11 cellular contexts compared by ENCODE assay signal in genomic region chr15:81182746-81183402, GRCh38. TPM values are rescaled to one million over a fixed set of nuclear protein-coding genes. Genes with fewer than 3 reads are reported as not detected.
A peak's percentile ranks its signal among the peaks of the same experiment; 100 is the strongest.
DNase-seq lines count a peak whose midpoint lies in the region; ATAC-seq and TF ChIP-seq lines count a peak whose summit lies in the region.
"Had no signal": no experiment of that assay in that cellular context is flagged by ENCODE, and none has a peak within 500 bp of the region (broad histone marks: within the 10 kb centered on the region; RNA-seq: fewer than 3 reads in every experiment).

No MANE protein-coding gene starts in this region.

- in situ Hi-C loops in Panc1 (cut with HindIII; ENCODE audit: low pct_unique_long_range_greater_than_20kb, low sequenced_read_pairs) = no loop called here

- H3K56ac ChIP-seq in mesendoderm (ENCODE audit: low read length) = no peak overlapping the region

- H3K4me1 ChIP-seq in Panc1 (ENCODE audit: control insufficient read depth, insufficient read depth, low read length) (no peaks in the 10 kb centered on the region), esophagus muscularis mucosa (peaks cover 0 to 23% (median 10%) of the 10 kb centered on the region in 4 donors), mesendoderm (ENCODE audit: control insufficient read depth, low read depth, low read length) (no peaks in the 10 kb centered on the region), tibial nerve (peaks cover 0 to 46% (median 0%) of the 10 kb centered on the region in 4 donors)
- no peaks in the 10 kb centered on the region for H3K4me1 ChIP-seq in CD8-positive, alpha-beta T cell (ENCODE audit: insufficient read depth, low read length)

- H3K4me1 Mint-ChIP-seq in CD8-positive, alpha-beta T cell (ENCODE audit: low read depth) = peaks cover 1% of the 10 kb centered on the region

- no peaks in the 10 kb centered on the region for H3K36me3 Mint-ChIP-seq in CD8-positive, alpha-beta T cell

- TF ChIP-seq EP300 in esophagus muscularis mucosa (IDR thresholded peaks at IDR 0.05) (no peak), tibial nerve (IDR thresholded peaks at IDR 0.05) (no peak)

- H3K36me3 ChIP-seq in Panc1 (ENCODE audit: control insufficient read depth, insufficient read depth, low read length) = no peaks in the 10 kb centered on the region
- no peaks in the 10 kb centered on the region for H3K36me3 ChIP-seq in esophagus muscularis mucosa
- H3K36me3 ChIP-seq in mesendoderm (ENCODE audit: control insufficient read depth, insufficient read depth, low read length) = no peaks in the 10 kb centered on the region
- no peaks in the 10 kb centered on the region for H3K36me3 ChIP-seq in tibial nerve
- no peaks in the 10 kb centered on the region for H3K36me3 ChIP-seq in CD8-positive, alpha-beta T cell (ENCODE audit: insufficient read depth, low read length)

- POLR2A ChIA-PET in Panc1 (lab: Charles Lee) = no interaction called here
- POLR2A ChIA-PET in CD8-positive, alpha-beta T cell (lab: Charles Lee) = no interaction called here

- H4K8ac ChIP-seq in mesendoderm (ENCODE audit: low read depth, low read length) = no peak overlapping the region

- H3K9ac ChIP-seq in mesendoderm (ENCODE audit: low read length) = no peak overlapping the region

- H3K4me2 ChIP-seq in mesendoderm (ENCODE audit: low read length) = no peak overlapping the region

- H4K5ac ChIP-seq in mesendoderm (ENCODE audit: low read length) = no peak overlapping the region

- no peaks in the 10 kb centered on the region for H3K79me2 ChIP-seq in mesendoderm (ENCODE audit: control insufficient read depth, insufficient read depth, low read length)

- H3K9me3 ChIP-seq in Panc1 (ENCODE audit: control insufficient read depth, insufficient read depth, low read depth, low read length) = no peaks in the 10 kb centered on the region
- no peaks in the 10 kb centered on the region for H3K9me3 ChIP-seq in esophagus muscularis mucosa
- no peaks in the 10 kb centered on the region for H3K9me3 ChIP-seq in tibial nerve
- no peaks in the 10 kb centered on the region for H3K9me3 ChIP-seq in CD8-positive, alpha-beta T cell (ENCODE audit: low read length)

- H2BK120ac ChIP-seq in mesendoderm (ENCODE audit: low read depth, low read length) = no peak overlapping the region

- no peak overlapping the region for H3K27ac ChIP-seq in Panc1 (ENCODE audit: low read length)
- peak overlapping the region; percentile 56 to 72 (median 67) for H3K27ac ChIP-seq in esophagus muscularis mucosa (replicated peaks in 1 of 4)
- no peak overlapping the region for H3K27ac ChIP-seq in mesendoderm (ENCODE audit: low read depth, low read length)
- H3K27ac ChIP-seq in tibial nerve = peak overlapping the region; percentile 22 to 85 (median 80)
- H3K27ac ChIP-seq in CD8-positive, alpha-beta T cell (ENCODE audit: low read depth, low read length) = no peak overlapping the region

- H3K79me1 ChIP-seq in mesendoderm (ENCODE audit: low read length) = no peaks in the 10 kb centered on the region

- DNase-seq in Panc1 (ENCODE audit: low read depth, low spot score) (no peak), esophagus muscularis mucosa (ENCODE audit: extremely low spot score) (no peak), mesendoderm (peak; percentile 43), tibial nerve (ENCODE audit: low spot score in 2 of 2) (no peak), globus pallidus (ENCODE audit: low spot score) (no peak), NCI-H226 (no peak)
- DNase-seq in CD8-positive, alpha-beta T cell = no peak
- DNase-seq in stimulated activated CD4-positive, alpha-beta T cell treated with anti-CD3 and anti-CD28 coated beads, Interleukin-1b, Interleukin-23, amount 100 ng/mL, for 48 hours = no peak
- DNase-seq: DMS153 had no signal

- H3K18ac ChIP-seq in mesendoderm (ENCODE audit: low read length) = no peak overlapping the region

- no peak overlapping the region for H2BK5ac ChIP-seq in mesendoderm (ENCODE audit: low read length)

- H3K23ac ChIP-seq in mesendoderm (ENCODE audit: low read length) = no peak overlapping the region

- no peak overlapping the region for H2AK5ac ChIP-seq in mesendoderm (ENCODE audit: low read length)

- CTCF ChIA-PET in Panc1 (lab: Charles Lee) = interaction anchor here (1.4 kb wide), 1 partner anchor 83 kb away, joined by 4 read pairs; no protein-coding TSS in a partner anchor
- CTCF ChIA-PET in CD8-positive, alpha-beta T cell (lab: Charles Lee) = interaction anchor here (1.0 kb wide), 1 partner anchor 27 kb away, joined by 3 read pairs; no protein-coding TSS in a partner anchor

- WGBS in esophagus muscularis mucosa = 30% methylated on average over 9 of the region's 13 CpGs
- no CpG with 5 or more reads among the region's 13 CpGs for WGBS in mesendoderm (ENCODE audit: extremely low coverage, insufficient coverage, low lambda C conversion rate)
- WGBS in tibial nerve, 2 donors = 5 to 9% methylated on average over 13 of the region's 13 CpGs

- TF ChIP-seq POLR2A in esophagus muscularis mucosa (IDR thresholded peaks at IDR 0.05; ENCODE audit: low read depth) (no peak), tibial nerve (IDR thresholded peaks at IDR 0.05) (no peak)

- H3K4ac ChIP-seq in mesendoderm (ENCODE audit: low read depth, low read length) = no peak overlapping the region

- H3K4me3 Mint-ChIP-seq in CD8-positive, alpha-beta T cell = no peak overlapping the region
- H3K4me3 Mint-ChIP-seq: T-helper 2 cell treated with Interferon-gamma antibody and Interleukin-4, amounts not matched to agents 5 μg/mL and 100 μg/mL, for 36 hours had no signal

- H3K27ac Mint-ChIP-seq in CD8-positive, alpha-beta T cell = no peak overlapping the region
- H3K27ac Mint-ChIP-seq: T-helper 2 cell treated with Interferon-gamma antibody and Interleukin-4, amounts not matched to agents 5 μg/mL and 100 μg/mL, for 36 hours had no signal

- no TSS peak for BruUV-seq in Panc1 (replicated peaks; lab: Mats Ljungman, UMichigan)

- intact Hi-C loops in Panc1 (cut with micrococcal nuclease; ENCODE audit: unreplicated experiment) = no loop called here
- intact Hi-C loops in esophagus muscularis mucosa (cut with DNase I) = no loop called here
- intact Hi-C loops in CD8-positive, alpha-beta T cell (cut with DNase I, micrococcal nuclease) = no loop called here

- peak; percentile 42; the same call in 1 of the 2 replicates for ATAC-seq in Panc1
- no peak for ATAC-seq in CD8-positive, alpha-beta T cell

- H2BK15ac ChIP-seq in mesendoderm (replicated peaks; ENCODE audit: low read depth) = no peak overlapping the region

- TF ChIP-seq CTCF in Panc1 (IDR thresholded peaks at IDR 0.05) (no peak), esophagus muscularis mucosa (IDR thresholded peaks at IDR 0.05) (no peak), tibial nerve (IDR thresholded peaks at IDR 0.05) (peak in 1 of 5 experiments; percentile 35)
- TF ChIP-seq CTCF in CD8-positive, alpha-beta T cell (IDR thresholded peaks at IDR 0.05) = no peak

- H3K27me3 ChIP-seq in Panc1 (ENCODE audit: control insufficient read depth, insufficient read depth, low read length) = peaks cover 3% of the 10 kb centered on the region
- peaks cover 0 to 38% (median 2%) of the 10 kb centered on the region in 4 donors for H3K27me3 ChIP-seq in esophagus muscularis mucosa
- no peaks in the 10 kb centered on the region for H3K27me3 ChIP-seq in mesendoderm (ENCODE audit: insufficient read depth, low read length, poor library complexity)
- no peaks in the 10 kb centered on the region for H3K27me3 ChIP-seq in tibial nerve
- H3K27me3 ChIP-seq in CD8-positive, alpha-beta T cell (ENCODE audit: insufficient read depth, low read length) = no peaks in the 10 kb centered on the region

- H3K4me3 ChIP-seq in Panc1 (ENCODE audit: low read depth in 2 of 2, low read length in 2 of 2) = no peak overlapping the region
- peak overlapping the region; percentile 41 to 57 (median 47) for H3K4me3 ChIP-seq in esophagus muscularis mucosa
- H3K4me3 ChIP-seq in mesendoderm (ENCODE audit: low read length) = no peak overlapping the region
- peak overlapping the region; percentile 18 to 53 (median 32) for H3K4me3 ChIP-seq in tibial nerve
- H3K4me3 ChIP-seq in CD8-positive, alpha-beta T cell (ENCODE audit: low read depth, low read length) = no peak overlapping the region

- H3K9me3 Mint-ChIP-seq in CD8-positive, alpha-beta T cell = no peaks in the 10 kb centered on the region
- H3K9me3 Mint-ChIP-seq: T-helper 2 cell treated with Interferon-gamma antibody and Interleukin-4, amounts not matched to agents 5 μg/mL and 100 μg/mL, for 36 hours had no signal

- peaks cover 34% of the 10 kb centered on the region for H3K27me3 Mint-ChIP-seq in CD8-positive, alpha-beta T cell (ENCODE audit: low read depth)

RNA-seq across cellular contexts. Expression of gene IL16, which starts 13.8 kb away (rescaled TPM):
- 1.0 TPM for total RNA-seq in Panc1 (2021; ENCODE audit: unreplicated experiment)
- polyA plus RNA-seq in Panc1 (2012; ENCODE audit: insufficient read length) = 0.38 TPM
- 10 to 100 TPM; 13.5 to 34.9 (median 19.8) TPM for total RNA-seq in esophagus muscularis mucosa
- polyA plus RNA-seq in mesendoderm (2013, experiment 1 of 2) = 0.04 TPM
- polyA plus RNA-seq in mesendoderm (2013, experiment 2 of 2) = 0.11 TPM
- 10 to 100 TPM; 69.3 to 80.2 (median 75.1) TPM for total RNA-seq in tibial nerve
- 100 to 1,000 TPM; 165 to 167 TPM for total RNA-seq in CD8-positive, alpha-beta T cell
- total RNA-seq: kidney epithelial cell had no signal

RNA-seq across cellular contexts. Expression of gene CFAP161, which starts 48.8 kb away (rescaled TPM):
- total RNA-seq in Panc1 (2021; ENCODE audit: unreplicated experiment) = 2.7 TPM
- 0.13 TPM for polyA plus RNA-seq in Panc1 (2012; ENCODE audit: insufficient read length)
- total RNA-seq in esophagus muscularis mucosa = under 1 TPM in 2 of 4 donors, not detected in 2; 0.66 to 0.71 TPM
- polyA plus RNA-seq in mesendoderm (2013, experiment 1 of 2) = 0.06 TPM
- 0.07 TPM for polyA plus RNA-seq in mesendoderm (2013, experiment 2 of 2)
- total RNA-seq in tibial nerve = under 1 TPM in 3 of 4 donors, not detected in 1; 0.39 to 0.90 (median 0.63) TPM
- total RNA-seq in CD8-positive, alpha-beta T cell = not detected
- total RNA-seq: kidney epithelial cell had no signal

Comparison
In these comparisons a context has a peak if more than half of its experiments do, and no peak if none do; other contexts are left out.
1. H3K27ac ChIP-seq: peak in esophagus muscularis mucosa (4 of 4) and tibial nerve (4 of 4); none in Panc1 (single experiment), mesendoderm (single experiment) and CD8-positive, alpha-beta T cell (single experiment).
2. H3K4me3 ChIP-seq: peak in esophagus muscularis mucosa (4 of 4) and tibial nerve (4 of 4); none in Panc1 (0 of 2), mesendoderm (single experiment) and CD8-positive, alpha-beta T cell (single experiment).